1 cellular context compared by ENCODE assay signal in the genomic region with DNA sequence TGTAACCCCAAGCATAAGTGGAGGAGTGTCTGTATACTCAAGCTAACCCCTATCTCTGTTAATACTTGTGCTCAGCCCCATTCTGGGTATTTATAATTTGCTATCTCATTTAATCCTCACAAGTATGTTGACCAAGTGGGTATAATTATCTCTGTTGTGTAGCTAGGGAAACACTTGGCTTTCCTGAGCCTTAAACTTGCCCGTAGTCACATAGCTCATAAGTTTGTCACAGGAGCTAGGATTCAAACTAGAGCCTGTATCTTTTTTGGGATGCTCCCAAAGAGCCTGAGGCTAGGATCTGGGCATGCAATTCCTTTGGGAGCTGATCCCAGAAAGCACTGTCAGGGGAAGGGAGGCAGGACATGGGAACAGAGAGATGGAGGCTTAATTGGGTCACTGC.
TF ChIP-seq lines count a peak whose summit lies in the region.

No MANE protein-coding gene starts in this region.

TF ChIP-seq in WTC11, 78 proteins besides CTCF, POLR2A, EP300 and RAD21 (continued from another document):
- TF ChIP-seq, protein P1, sequence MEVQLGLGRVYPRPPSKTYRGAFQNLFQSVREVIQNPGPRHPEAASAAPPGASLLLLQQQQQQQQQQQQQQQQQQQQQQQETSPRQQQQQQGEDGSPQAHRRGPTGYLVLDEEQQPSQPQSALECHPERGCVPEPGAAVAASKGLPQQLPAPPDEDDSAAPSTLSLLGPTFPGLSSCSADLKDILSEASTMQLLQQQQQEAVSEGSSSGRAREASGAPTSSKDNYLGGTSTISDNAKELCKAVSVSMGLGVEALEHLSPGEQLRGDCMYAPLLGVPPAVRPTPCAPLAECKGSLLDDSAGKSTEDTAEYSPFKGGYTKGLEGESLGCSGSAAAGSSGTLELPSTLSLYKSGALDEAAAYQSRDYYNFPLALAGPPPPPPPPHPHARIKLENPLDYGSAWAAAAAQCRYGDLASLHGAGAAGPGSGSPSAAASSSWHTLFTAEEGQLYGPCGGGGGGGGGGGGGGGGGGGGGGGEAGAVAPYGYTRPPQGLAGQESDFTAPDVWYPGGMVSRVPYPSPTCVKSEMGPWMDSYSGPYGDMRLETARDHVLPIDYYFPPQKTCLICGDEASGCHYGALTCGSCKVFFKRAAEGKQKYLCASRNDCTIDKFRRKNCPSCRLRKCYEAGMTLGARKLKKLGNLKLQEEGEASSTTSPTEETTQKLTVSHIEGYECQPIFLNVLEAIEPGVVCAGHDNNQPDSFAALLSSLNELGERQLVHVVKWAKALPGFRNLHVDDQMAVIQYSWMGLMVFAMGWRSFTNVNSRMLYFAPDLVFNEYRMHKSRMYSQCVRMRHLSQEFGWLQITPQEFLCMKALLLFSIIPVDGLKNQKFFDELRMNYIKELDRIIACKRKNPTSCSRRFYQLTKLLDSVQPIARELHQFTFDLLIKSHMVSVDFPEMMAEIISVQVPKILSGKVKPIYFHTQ (CRISPR knock-in tag; IDR thresholded peaks at IDR 0.05): no peak
- no peak for TF ChIP-seq TEAD4 (CRISPR knock-in tag; IDR thresholded peaks at IDR 0.05)
- TF ChIP-seq, protein P2, sequence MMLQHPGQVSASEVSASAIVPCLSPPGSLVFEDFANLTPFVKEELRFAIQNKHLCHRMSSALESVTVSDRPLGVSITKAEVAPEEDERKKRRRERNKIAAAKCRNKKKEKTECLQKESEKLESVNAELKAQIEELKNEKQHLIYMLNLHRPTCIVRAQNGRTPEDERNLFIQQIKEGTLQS (CRISPR knock-in tag; conservative IDR thresholded peaks at IDR 0.05): no peak
- no peak for TF ChIP-seq ZNF423 (CRISPR knock-in tag; IDR thresholded peaks at IDR 0.05)
- TF ChIP-seq, protein P3, sequence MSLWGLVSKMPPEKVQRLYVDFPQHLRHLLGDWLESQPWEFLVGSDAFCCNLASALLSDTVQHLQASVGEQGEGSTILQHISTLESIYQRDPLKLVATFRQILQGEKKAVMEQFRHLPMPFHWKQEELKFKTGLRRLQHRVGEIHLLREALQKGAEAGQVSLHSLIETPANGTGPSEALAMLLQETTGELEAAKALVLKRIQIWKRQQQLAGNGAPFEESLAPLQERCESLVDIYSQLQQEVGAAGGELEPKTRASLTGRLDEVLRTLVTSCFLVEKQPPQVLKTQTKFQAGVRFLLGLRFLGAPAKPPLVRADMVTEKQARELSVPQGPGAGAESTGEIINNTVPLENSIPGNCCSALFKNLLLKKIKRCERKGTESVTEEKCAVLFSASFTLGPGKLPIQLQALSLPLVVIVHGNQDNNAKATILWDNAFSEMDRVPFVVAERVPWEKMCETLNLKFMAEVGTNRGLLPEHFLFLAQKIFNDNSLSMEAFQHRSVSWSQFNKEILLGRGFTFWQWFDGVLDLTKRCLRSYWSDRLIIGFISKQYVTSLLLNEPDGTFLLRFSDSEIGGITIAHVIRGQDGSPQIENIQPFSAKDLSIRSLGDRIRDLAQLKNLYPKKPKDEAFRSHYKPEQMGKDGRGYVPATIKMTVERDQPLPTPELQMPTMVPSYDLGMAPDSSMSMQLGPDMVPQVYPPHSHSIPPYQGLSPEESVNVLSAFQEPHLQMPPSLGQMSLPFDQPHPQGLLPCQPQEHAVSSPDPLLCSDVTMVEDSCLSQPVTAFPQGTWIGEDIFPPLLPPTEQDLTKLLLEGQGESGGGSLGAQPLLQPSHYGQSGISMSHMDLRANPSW (CRISPR knock-in tag; conservative IDR thresholded peaks at IDR 0.05; ENCODE audit: low read depth): no peak
- TF ChIP-seq NFE2L1 (CRISPR knock-in tag; IDR thresholded peaks at IDR 0.05): no peak
- TF ChIP-seq SMAD4 (CRISPR knock-in tag; IDR thresholded peaks at IDR 0.05): no peak
